In the genomic region with DNA sequence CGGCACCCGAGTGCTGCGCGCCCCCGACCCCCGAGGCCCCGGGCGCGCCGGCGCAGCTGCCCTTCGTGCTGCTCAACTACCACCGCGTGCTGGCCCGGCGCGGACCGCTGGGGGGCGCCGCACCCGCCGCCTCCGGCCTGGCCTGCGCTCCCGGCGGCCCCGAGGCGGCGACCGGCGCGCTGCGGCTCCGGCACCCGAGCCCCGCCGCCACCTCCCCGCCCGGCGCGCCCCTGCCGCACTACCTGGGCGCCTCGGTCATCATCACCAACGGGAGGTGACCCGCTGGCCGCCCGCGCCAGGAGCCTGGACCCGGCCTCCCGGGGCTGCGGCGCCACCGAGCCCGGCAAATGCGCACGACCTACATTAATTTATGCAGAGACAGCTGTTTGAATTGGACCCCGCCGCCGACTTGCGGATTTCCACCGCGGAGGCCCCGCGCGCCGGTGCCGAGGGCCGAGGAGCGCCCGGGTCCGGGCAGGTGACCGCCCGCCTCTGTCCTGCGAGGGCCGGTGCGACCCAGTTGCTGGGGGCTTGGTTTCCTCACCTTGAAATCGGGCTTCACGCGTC, we compare ENCODE assay signal across 8 cellular contexts. TPM values are rescaled to one million over a fixed set of nuclear protein-coding genes. Genes with fewer than 3 reads are reported as not detected.
DNase-seq lines count a peak whose midpoint lies in the region; ATAC-seq and TF ChIP-seq lines count a peak whose summit lies in the region.

No MANE protein-coding gene starts in this region.

- CTCF ChIA-PET in CD4-positive, alpha-beta T cell (lab: Charles Lee): no interaction called here

- no peak for TF ChIP-seq EP300 in neural cell (conservative IDR thresholded peaks at IDR 0.05; ENCODE audit: poor library complexity, severe bottlenecking)

- H3K4me3 ChIP-seq in fibroblast of pulmonary artery (replicated peaks; ENCODE audit: low read depth, low read length) (peak overlapping the region; percentile 27), neural cell (ENCODE audit: low read length) (peak overlapping the region; percentile 58), urinary bladder (ENCODE audit: low read depth, low read length) (peak overlapping the region; percentile 53)

- H3K9me3 ChIP-seq in CD4-positive, alpha-beta T cell (ENCODE audit: control insufficient read depth, low read length): no peaks in the 10 kb centered on the region
- no peaks in the 10 kb centered on the region for H3K9me3 ChIP-seq in neural cell (ENCODE audit: low read length)

- H3K27me3 Mint-ChIP-seq in CD4-positive, alpha-beta T cell: peaks cover 73% of the 10 kb centered on the region

- intact Hi-C loops in CD4-positive, alpha-beta T cell (cut with DNase I, micrococcal nuclease): no loop called here

- peaks cover 1% of the 10 kb centered on the region for H3K4me1 ChIP-seq in urinary bladder (ENCODE audit: insufficient read depth)

- no peaks in the 10 kb centered on the region for H4K20me1 ChIP-seq in neural cell (ENCODE audit: insufficient read depth)

- no peak overlapping the region for H3K9ac ChIP-seq in neural cell (ENCODE audit: low read length)

- no peak overlapping the region for H3K4me2 ChIP-seq in neural cell (ENCODE audit: low read length)

- no peak overlapping the region for H2AFZ ChIP-seq in neural cell (ENCODE audit: low read depth, low read length)

- TF ChIP-seq CTCF in CD4-positive, alpha-beta T cell (IDR thresholded peaks at IDR 0.05): no peak
- TF ChIP-seq CTCF in fibroblast of pulmonary artery (IDR thresholded peaks at IDR 0.05; ENCODE audit: low read length, missing control alignments) (no peak), neural cell (IDR thresholded peaks at IDR 0.05; ENCODE audit: poor library complexity, severe bottlenecking) (no peak)

- H3K27ac Mint-ChIP-seq in CD4-positive, alpha-beta T cell: no peak overlapping the region

- H3K4me3 Mint-ChIP-seq in CD4-positive, alpha-beta T cell: no peak overlapping the region

- WGBS in urinary bladder: 5% methylated on average over 78 of the region's 80 CpGs

- peaks cover 36% of the 10 kb centered on the region for H3K27me3 ChIP-seq in CD4-positive, alpha-beta T cell (ENCODE audit: control insufficient read depth, insufficient read depth, low read length)
- H3K27me3 ChIP-seq in neural cell (ENCODE audit: insufficient read depth, low read depth, low read length): peaks cover 23% of the 10 kb centered on the region

- no peaks in the 10 kb centered on the region for H3K9me3 Mint-ChIP-seq in CD4-positive, alpha-beta T cell

- no peaks in the 10 kb centered on the region for H3K36me3 ChIP-seq in neural cell (ENCODE audit: insufficient read depth, low read length)
- H3K36me3 ChIP-seq in urinary bladder (ENCODE audit: insufficient read depth): no peaks in the 10 kb centered on the region

- H3K27ac ChIP-seq in CD4-positive, alpha-beta T cell (ENCODE audit: low read depth, low read length): no peak overlapping the region
- H3K27ac ChIP-seq in neural cell (ENCODE audit: low read length) (no peak overlapping the region), urinary bladder (ENCODE audit: low read depth) (no peak overlapping the region)

- TF ChIP-seq RAD21 in neural cell (conservative IDR thresholded peaks at IDR 0.05): no peak

- H3K9me2 ChIP-seq in neural cell (ENCODE audit: insufficient read depth, low read length): no peaks in the 10 kb centered on the region

- peak; percentile 41 for ATAC-seq in CD4-positive, alpha-beta T cell (ENCODE audit: poor library complexity)
- ATAC-seq in HG03521 (IDR thresholded peaks at IDR 0.05; ENCODE audit: unreplicated experiment): no peak

- H3F3A ChIP-seq in neural cell (ENCODE audit: insufficient read depth, low read length, poor library complexity, severe bottlenecking): no peaks in the 10 kb centered on the region

- no peaks in the 10 kb centered on the region for H3K79me2 ChIP-seq in neural cell (replicated peaks; ENCODE audit: insufficient read depth, low read length)

- POLR2A ChIA-PET in CD4-positive, alpha-beta T cell (lab: Charles Lee): no interaction called here

- peaks cover 16% of the 10 kb centered on the region for H3K4me1 Mint-ChIP-seq in CD4-positive, alpha-beta T cell (ENCODE audit: low read depth)

- no peak for DNase-seq in CD4-positive, alpha-beta T cell
- DNase-seq in HK-2 (ENCODE audit: unreplicated experiment) (peak; percentile 60), fibroblast of pulmonary artery (ENCODE audit: low read depth) (peak; percentile 42), SK-N-DZ (ENCODE audit: low spot score) (no peak)
- peak; percentile 2 for DNase-seq in activated CD4-positive, alpha-beta T cell treated with anti-CD3 and anti-CD28 coated beads, Interleukin-2, amount 50 U/mL, for 1 hour

- H3K36me3 Mint-ChIP-seq in CD4-positive, alpha-beta T cell (ENCODE audit: low read depth): peaks cover 14% of the 10 kb centered on the region

TF ChIP-seq in neural cell, 6 proteins besides CTCF, POLR2A, EP300 and RAD21:
- TF ChIP-seq TAF1 (IDR thresholded peaks at IDR 0.05; ENCODE audit: low read depth) (no peak), POLR2AphosphoS5 (IDR thresholded peaks at IDR 0.05) (no peak), EZH2 (IDR thresholded peaks at IDR 0.05; ENCODE audit: borderline replicate concordance, insufficient read depth, low read length, poor library complexity, severe bottlenecking) (no peak), MXI1 (conservative IDR thresholded peaks at IDR 0.05; ENCODE audit: poor library complexity, severe bottlenecking) (no peak)
- TF ChIP-seq, protein P1, sequence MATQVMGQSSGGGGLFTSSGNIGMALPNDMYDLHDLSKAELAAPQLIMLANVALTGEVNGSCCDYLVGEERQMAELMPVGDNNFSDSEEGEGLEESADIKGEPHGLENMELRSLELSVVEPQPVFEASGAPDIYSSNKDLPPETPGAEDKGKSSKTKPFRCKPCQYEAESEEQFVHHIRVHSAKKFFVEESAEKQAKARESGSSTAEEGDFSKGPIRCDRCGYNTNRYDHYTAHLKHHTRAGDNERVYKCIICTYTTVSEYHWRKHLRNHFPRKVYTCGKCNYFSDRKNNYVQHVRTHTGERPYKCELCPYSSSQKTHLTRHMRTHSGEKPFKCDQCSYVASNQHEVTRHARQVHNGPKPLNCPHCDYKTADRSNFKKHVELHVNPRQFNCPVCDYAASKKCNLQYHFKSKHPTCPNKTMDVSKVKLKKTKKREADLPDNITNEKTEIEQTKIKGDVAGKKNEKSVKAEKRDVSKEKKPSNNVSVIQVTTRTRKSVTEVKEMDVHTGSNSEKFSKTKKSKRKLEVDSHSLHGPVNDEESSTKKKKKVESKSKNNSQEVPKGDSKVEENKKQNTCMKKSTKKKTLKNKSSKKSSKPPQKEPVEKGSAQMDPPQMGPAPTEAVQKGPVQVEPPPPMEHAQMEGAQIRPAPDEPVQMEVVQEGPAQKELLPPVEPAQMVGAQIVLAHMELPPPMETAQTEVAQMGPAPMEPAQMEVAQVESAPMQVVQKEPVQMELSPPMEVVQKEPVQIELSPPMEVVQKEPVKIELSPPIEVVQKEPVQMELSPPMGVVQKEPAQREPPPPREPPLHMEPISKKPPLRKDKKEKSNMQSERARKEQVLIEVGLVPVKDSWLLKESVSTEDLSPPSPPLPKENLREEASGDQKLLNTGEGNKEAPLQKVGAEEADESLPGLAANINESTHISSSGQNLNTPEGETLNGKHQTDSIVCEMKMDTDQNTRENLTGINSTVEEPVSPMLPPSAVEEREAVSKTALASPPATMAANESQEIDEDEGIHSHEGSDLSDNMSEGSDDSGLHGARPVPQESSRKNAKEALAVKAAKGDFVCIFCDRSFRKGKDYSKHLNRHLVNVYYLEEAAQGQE (IDR thresholded peaks at IDR 0.05; ENCODE audit: borderline replicate concordance): no peak

RNA-seq across cellular contexts. Expression of a gene that starts 49.0 kb away (rescaled TPM):
- not detected for total RNA-seq in CD4-positive, alpha-beta T cell
- polyA plus RNA-seq in neural cell: 0.08 TPM in 1 of 2 replicates, not detected in the other
- not detected in 2 replicates for polyA minus RNA-seq in neural cell
- 0.63 TPM for total RNA-seq in urinary bladder
- polyA plus RNA-seq in urinary bladder: 0.06 TPM
- not detected in 2 replicates for polyA plus RNA-seq in SK-N-DZ (2014; cell fraction: cytosol; rRNA removed)
- polyA plus RNA-seq in SK-N-DZ (2014; cell fraction: nucleus; rRNA removed): not detected in 2 replicates

Comparison
In these comparisons a context has a peak if more than half of its experiments do, and no peak if none do; other contexts are left out.
1. DNase-seq: peak in HK-2 (single experiment), activated CD4-positive, alpha-beta T cell treated with anti-CD3 and anti-CD28 coated beads, Interleukin-2, amount 50 U/mL, for 1 hour (single experiment) and fibroblast of pulmonary artery (single experiment); none in CD4-positive, alpha-beta T cell (0 of 10) and SK-N-DZ (single experiment).
2. Peak in every context shown above with its lines, with median percentiles within 50 percentile points of each other: H3K4me3 ChIP-seq.